1 cellular context compared by ENCODE assay signal in the genomic region with DNA sequence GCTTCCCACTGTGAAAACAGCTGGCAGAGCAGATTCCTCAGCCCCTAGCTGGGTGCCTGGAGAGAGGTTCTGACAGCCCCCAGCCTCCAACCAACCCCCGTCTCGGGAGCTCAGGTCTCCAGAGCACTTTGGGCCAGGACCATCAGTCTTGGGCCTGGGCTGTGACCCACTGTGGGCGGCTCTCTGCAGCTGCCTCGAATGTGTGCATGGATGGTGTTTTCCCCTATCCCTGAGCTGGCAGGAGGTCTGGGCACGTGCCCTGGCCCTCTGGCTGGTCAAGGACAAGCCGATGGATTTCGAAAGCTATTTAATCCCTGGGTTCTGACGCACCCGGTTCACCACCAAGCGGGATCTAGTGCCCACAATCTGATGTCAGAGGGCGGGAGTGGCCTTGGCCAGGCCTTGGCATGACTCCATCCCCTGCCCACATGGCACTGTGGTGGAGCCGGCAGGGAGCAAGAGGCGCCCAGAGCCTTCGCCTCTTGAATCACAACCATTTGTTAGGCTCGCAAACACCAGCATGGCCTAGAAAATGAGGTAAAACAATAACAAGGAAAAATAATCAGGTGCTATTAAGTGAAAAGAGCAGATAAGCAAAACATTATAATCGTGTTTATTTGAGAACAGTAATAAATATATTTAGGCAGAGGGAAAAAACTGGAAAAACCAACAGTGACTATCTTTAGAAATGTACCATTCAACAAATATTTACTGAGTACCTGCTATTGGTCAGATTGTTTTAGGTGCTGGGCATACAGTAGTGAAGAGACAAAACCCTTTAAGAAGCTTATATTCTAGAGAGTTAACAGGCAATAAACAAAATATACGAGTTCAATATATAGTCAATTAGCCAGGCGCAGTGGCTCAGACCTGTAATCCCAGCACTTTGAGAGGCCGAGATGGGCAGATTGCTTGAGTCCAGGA.
TF ChIP-seq lines count a peak whose summit lies in the region.

No MANE protein-coding gene starts in this region.

TF ChIP-seq in K562, 482 proteins besides CTCF, POLR2A, EP300 and RAD21 (continued from another document):
- TF ChIP-seq, protein P1, sequence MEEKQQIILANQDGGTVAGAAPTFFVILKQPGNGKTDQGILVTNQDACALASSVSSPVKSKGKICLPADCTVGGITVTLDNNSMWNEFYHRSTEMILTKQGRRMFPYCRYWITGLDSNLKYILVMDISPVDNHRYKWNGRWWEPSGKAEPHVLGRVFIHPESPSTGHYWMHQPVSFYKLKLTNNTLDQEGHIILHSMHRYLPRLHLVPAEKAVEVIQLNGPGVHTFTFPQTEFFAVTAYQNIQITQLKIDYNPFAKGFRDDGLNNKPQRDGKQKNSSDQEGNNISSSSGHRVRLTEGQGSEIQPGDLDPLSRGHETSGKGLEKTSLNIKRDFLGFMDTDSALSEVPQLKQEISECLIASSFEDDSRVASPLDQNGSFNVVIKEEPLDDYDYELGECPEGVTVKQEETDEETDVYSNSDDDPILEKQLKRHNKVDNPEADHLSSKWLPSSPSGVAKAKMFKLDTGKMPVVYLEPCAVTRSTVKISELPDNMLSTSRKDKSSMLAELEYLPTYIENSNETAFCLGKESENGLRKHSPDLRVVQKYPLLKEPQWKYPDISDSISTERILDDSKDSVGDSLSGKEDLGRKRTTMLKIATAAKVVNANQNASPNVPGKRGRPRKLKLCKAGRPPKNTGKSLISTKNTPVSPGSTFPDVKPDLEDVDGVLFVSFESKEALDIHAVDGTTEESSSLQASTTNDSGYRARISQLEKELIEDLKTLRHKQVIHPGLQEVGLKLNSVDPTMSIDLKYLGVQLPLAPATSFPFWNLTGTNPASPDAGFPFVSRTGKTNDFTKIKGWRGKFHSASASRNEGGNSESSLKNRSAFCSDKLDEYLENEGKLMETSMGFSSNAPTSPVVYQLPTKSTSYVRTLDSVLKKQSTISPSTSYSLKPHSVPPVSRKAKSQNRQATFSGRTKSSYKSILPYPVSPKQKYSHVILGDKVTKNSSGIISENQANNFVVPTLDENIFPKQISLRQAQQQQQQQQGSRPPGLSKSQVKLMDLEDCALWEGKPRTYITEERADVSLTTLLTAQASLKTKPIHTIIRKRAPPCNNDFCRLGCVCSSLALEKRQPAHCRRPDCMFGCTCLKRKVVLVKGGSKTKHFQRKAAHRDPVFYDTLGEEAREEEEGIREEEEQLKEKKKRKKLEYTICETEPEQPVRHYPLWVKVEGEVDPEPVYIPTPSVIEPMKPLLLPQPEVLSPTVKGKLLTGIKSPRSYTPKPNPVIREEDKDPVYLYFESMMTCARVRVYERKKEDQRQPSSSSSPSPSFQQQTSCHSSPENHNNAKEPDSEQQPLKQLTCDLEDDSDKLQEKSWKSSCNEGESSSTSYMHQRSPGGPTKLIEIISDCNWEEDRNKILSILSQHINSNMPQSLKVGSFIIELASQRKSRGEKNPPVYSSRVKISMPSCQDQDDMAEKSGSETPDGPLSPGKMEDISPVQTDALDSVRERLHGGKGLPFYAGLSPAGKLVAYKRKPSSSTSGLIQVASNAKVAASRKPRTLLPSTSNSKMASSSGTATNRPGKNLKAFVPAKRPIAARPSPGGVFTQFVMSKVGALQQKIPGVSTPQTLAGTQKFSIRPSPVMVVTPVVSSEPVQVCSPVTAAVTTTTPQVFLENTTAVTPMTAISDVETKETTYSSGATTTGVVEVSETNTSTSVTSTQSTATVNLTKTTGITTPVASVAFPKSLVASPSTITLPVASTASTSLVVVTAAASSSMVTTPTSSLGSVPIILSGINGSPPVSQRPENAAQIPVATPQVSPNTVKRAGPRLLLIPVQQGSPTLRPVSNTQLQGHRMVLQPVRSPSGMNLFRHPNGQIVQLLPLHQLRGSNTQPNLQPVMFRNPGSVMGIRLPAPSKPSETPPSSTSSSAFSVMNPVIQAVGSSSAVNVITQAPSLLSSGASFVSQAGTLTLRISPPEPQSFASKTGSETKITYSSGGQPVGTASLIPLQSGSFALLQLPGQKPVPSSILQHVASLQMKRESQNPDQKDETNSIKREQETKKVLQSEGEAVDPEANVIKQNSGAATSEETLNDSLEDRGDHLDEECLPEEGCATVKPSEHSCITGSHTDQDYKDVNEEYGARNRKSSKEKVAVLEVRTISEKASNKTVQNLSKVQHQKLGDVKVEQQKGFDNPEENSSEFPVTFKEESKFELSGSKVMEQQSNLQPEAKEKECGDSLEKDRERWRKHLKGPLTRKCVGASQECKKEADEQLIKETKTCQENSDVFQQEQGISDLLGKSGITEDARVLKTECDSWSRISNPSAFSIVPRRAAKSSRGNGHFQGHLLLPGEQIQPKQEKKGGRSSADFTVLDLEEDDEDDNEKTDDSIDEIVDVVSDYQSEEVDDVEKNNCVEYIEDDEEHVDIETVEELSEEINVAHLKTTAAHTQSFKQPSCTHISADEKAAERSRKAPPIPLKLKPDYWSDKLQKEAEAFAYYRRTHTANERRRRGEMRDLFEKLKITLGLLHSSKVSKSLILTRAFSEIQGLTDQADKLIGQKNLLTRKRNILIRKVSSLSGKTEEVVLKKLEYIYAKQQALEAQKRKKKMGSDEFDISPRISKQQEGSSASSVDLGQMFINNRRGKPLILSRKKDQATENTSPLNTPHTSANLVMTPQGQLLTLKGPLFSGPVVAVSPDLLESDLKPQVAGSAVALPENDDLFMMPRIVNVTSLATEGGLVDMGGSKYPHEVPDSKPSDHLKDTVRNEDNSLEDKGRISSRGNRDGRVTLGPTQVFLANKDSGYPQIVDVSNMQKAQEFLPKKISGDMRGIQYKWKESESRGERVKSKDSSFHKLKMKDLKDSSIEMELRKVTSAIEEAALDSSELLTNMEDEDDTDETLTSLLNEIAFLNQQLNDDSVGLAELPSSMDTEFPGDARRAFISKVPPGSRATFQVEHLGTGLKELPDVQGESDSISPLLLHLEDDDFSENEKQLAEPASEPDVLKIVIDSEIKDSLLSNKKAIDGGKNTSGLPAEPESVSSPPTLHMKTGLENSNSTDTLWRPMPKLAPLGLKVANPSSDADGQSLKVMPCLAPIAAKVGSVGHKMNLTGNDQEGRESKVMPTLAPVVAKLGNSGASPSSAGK (IDR thresholded peaks at IDR 0.05) = 0 out of 2 replicates have a peak, but pooled peaks have one; percentile 45
- 0 out of 2 replicates have a peak, but pooled peaks have one; percentile 21 for TF ChIP-seq RBFOX2 (IDR thresholded peaks at IDR 0.05; ENCODE audit: low read depth, low read length)
